ENCODE assay signal across 1 cellular context in the genomic region with DNA sequence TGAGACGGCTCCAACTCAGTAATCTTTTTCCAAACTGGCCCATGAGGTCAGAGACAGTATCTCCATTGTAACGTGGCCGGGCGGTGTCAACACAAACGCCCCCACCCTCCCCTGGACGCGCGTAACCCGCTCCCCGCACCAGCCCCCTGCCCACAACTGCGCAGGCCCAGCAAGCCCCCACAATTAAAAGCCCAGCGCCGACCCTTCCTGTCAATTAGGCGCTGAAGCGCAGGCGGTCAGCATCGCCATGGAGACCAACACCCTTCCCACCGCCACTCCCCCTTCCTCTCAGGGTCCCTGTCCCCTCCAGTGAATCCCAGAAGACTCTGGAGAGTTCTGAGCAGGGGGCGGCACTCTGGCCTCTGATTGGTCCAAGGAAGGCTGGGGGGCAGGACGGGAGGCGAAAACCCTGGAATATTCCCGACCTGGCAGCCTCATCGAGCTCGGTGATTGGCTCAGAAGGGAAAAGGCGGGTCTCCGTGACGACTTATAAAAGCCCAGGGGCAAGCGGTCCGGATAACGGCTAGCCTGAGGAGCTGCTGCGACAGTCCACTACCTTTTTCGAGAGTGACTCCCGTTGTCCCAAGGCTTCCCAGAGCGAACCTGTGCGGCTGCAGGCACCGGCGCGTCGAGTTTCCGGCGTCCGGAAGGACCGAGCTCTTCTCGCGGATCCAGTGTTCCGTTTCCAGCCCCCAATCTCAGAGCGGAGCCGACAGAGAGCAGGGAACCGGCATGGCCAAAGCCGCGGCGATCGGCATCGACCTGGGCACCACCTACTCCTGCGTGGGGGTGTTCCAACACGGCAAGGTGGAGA.
A peak's percentile ranks its signal among the peaks of the same experiment; 100 is the strongest.
TF ChIP-seq lines count a peak whose summit lies in the region.

A gene (plus strand): TSS at position 519 of the 814 bp plus-strand sequence. CDS start 214 bp downstream, at position 733.
A gene (minus strand): TSS at position 259 of the 814 bp plus-strand sequence. CDS start 3,311 bp downstream, outside the sequence.

TF ChIP-seq in K562, 482 proteins besides CTCF, POLR2A, EP300 and RAD21 (continued from another document and continues in another):
- TF ChIP-seq, protein P1, sequence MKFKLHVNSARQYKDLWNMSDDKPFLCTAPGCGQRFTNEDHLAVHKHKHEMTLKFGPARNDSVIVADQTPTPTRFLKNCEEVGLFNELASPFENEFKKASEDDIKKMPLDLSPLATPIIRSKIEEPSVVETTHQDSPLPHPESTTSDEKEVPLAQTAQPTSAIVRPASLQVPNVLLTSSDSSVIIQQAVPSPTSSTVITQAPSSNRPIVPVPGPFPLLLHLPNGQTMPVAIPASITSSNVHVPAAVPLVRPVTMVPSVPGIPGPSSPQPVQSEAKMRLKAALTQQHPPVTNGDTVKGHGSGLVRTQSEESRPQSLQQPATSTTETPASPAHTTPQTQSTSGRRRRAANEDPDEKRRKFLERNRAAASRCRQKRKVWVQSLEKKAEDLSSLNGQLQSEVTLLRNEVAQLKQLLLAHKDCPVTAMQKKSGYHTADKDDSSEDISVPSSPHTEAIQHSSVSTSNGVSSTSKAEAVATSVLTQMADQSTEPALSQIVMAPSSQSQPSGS (CRISPR knock-in tag; IDR thresholded peaks at IDR 0.05) = no peak
- no peak; the same call in 1 of the 2 replicates for TF ChIP-seq ZFP30 (CRISPR knock-in tag; IDR thresholded peaks at IDR 0.05; ENCODE audit: borderline replicate concordance)
- TF ChIP-seq, protein P2, sequence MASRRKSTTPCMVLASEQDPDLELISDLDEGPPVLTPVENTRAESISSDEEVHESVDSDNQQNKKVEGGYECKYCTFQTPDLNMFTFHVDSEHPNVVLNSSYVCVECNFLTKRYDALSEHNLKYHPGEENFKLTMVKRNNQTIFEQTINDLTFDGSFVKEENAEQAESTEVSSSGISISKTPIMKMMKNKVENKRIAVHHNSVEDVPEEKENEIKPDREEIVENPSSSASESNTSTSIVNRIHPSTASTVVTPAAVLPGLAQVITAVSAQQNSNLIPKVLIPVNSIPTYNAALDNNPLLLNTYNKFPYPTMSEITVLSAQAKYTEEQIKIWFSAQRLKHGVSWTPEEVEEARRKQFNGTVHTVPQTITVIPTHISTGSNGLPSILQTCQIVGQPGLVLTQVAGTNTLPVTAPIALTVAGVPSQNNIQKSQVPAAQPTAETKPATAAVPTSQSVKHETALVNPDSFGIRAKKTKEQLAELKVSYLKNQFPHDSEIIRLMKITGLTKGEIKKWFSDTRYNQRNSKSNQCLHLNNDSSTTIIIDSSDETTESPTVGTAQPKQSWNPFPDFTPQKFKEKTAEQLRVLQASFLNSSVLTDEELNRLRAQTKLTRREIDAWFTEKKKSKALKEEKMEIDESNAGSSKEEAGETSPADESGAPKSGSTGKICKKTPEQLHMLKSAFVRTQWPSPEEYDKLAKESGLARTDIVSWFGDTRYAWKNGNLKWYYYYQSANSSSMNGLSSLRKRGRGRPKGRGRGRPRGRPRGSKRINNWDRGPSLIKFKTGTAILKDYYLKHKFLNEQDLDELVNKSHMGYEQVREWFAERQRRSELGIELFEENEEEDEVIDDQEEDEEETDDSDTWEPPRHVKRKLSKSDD (conservative IDR thresholded peaks at IDR 0.05; ENCODE audit: low read length) = 0 out of 2 replicates have a peak, but pooled peaks have one; percentile 63
- no peak for TF ChIP-seq ESRRB (CRISPR knock-in tag; IDR thresholded peaks at IDR 0.05; ENCODE audit: borderline replicate concordance)
- TF ChIP-seq, protein P3, sequence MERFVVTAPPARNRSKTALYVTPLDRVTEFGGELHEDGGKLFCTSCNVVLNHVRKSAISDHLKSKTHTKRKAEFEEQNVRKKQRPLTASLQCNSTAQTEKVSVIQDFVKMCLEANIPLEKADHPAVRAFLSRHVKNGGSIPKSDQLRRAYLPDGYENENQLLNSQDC (CRISPR knock-in tag; IDR thresholded peaks at IDR 0.05) = peak; percentile 97
- peak; percentile 100 for TF ChIP-seq POLR2B (IDR thresholded peaks at IDR 0.05; ENCODE audit: low read depth, partially characterized antibody)
- TF ChIP-seq COPS2 (conservative IDR thresholded peaks at IDR 0.05) = no peak
- no peak for TF ChIP-seq HNRNPK (IDR thresholded peaks at IDR 0.05; ENCODE audit: low read depth, low read length, poor library complexity, severe bottlenecking)
- TF ChIP-seq, protein P4, sequence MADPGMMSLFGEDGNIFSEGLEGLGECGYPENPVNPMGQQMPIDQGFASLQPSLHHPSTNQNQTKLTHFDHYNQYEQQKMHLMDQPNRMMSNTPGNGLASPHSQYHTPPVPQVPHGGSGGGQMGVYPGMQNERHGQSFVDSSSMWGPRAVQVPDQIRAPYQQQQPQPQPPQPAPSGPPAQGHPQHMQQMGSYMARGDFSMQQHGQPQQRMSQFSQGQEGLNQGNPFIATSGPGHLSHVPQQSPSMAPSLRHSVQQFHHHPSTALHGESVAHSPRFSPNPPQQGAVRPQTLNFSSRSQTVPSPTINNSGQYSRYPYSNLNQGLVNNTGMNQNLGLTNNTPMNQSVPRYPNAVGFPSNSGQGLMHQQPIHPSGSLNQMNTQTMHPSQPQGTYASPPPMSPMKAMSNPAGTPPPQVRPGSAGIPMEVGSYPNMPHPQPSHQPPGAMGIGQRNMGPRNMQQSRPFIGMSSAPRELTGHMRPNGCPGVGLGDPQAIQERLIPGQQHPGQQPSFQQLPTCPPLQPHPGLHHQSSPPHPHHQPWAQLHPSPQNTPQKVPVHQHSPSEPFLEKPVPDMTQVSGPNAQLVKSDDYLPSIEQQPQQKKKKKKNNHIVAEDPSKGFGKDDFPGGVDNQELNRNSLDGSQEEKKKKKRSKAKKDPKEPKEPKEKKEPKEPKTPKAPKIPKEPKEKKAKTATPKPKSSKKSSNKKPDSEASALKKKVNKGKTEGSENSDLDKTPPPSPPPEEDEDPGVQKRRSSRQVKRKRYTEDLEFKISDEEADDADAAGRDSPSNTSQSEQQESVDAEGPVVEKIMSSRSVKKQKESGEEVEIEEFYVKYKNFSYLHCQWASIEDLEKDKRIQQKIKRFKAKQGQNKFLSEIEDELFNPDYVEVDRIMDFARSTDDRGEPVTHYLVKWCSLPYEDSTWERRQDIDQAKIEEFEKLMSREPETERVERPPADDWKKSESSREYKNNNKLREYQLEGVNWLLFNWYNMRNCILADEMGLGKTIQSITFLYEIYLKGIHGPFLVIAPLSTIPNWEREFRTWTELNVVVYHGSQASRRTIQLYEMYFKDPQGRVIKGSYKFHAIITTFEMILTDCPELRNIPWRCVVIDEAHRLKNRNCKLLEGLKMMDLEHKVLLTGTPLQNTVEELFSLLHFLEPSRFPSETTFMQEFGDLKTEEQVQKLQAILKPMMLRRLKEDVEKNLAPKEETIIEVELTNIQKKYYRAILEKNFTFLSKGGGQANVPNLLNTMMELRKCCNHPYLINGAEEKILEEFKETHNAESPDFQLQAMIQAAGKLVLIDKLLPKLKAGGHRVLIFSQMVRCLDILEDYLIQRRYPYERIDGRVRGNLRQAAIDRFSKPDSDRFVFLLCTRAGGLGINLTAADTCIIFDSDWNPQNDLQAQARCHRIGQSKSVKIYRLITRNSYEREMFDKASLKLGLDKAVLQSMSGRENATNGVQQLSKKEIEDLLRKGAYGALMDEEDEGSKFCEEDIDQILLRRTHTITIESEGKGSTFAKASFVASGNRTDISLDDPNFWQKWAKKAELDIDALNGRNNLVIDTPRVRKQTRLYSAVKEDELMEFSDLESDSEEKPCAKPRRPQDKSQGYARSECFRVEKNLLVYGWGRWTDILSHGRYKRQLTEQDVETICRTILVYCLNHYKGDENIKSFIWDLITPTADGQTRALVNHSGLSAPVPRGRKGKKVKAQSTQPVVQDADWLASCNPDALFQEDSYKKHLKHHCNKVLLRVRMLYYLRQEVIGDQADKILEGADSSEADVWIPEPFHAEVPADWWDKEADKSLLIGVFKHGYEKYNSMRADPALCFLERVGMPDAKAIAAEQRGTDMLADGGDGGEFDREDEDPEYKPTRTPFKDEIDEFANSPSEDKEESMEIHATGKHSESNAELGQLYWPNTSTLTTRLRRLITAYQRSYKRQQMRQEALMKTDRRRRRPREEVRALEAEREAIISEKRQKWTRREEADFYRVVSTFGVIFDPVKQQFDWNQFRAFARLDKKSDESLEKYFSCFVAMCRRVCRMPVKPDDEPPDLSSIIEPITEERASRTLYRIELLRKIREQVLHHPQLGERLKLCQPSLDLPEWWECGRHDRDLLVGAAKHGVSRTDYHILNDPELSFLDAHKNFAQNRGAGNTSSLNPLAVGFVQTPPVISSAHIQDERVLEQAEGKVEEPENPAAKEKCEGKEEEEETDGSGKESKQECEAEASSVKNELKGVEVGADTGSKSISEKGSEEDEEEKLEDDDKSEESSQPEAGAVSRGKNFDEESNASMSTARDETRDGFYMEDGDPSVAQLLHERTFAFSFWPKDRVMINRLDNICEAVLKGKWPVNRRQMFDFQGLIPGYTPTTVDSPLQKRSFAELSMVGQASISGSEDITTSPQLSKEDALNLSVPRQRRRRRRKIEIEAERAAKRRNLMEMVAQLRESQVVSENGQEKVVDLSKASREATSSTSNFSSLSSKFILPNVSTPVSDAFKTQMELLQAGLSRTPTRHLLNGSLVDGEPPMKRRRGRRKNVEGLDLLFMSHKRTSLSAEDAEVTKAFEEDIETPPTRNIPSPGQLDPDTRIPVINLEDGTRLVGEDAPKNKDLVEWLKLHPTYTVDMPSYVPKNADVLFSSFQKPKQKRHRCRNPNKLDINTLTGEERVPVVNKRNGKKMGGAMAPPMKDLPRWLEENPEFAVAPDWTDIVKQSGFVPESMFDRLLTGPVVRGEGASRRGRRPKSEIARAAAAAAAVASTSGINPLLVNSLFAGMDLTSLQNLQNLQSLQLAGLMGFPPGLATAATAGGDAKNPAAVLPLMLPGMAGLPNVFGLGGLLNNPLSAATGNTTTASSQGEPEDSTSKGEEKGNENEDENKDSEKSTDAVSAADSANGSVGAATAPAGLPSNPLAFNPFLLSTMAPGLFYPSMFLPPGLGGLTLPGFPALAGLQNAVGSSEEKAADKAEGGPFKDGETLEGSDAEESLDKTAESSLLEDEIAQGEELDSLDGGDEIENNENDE (IDR thresholded peaks at IDR 0.05; ENCODE audit: low read depth, low read length) = peak; percentile 54
- TF ChIP-seq ZNF12 (CRISPR knock-in tag; IDR thresholded peaks at IDR 0.05) = no peak
- no peak for TF ChIP-seq PRMT5 (CRISPR knock-in tag; IDR thresholded peaks at IDR 0.05)
- TF ChIP-seq MCM7 (IDR thresholded peaks at IDR 0.05) = no peak; a peak in 1 of 4 replicates
- TF ChIP-seq MEF2D (tag; conservative IDR thresholded peaks at IDR 0.05; ENCODE audit: low read depth) = 0 out of 2 replicates have a peak, but pooled peaks have one; percentile 28
- TF ChIP-seq ZNF436 (CRISPR knock-in tag; IDR thresholded peaks at IDR 0.05) = peak; percentile 70
- no peak for TF ChIP-seq NFE2L1 (tag; IDR thresholded peaks at IDR 0.05; ENCODE audit: borderline replicate concordance, low read depth)
- TF ChIP-seq SETDB1 (IDR thresholded peaks at IDR 0.05; ENCODE audit: low read length) = no peak
- no peak for TF ChIP-seq NUFIP1 (IDR thresholded peaks at IDR 0.05; ENCODE audit: partially characterized antibody)
- TF ChIP-seq KDM4B (IDR thresholded peaks at IDR 0.05; ENCODE audit: borderline replicate concordance in 2 of 2, low read depth in 1 of 2) = no peak
- TF ChIP-seq ZNF561 (CRISPR knock-in tag; conservative IDR thresholded peaks at IDR 0.05) = no peak
- peak; percentile 87 for TF ChIP-seq RBM22 (IDR thresholded peaks at IDR 0.05; ENCODE audit: low read depth, low read length, poor library complexity, severe bottlenecking)
- TF ChIP-seq, protein P5, sequence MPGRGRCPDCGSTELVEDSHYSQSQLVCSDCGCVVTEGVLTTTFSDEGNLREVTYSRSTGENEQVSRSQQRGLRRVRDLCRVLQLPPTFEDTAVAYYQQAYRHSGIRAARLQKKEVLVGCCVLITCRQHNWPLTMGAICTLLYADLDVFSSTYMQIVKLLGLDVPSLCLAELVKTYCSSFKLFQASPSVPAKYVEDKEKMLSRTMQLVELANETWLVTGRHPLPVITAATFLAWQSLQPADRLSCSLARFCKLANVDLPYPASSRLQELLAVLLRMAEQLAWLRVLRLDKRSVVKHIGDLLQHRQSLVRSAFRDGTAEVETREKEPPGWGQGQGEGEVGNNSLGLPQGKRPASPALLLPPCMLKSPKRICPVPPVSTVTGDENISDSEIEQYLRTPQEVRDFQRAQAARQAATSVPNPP (IDR thresholded peaks at IDR 0.05; ENCODE audit: borderline replicate concordance, insufficient read depth, insufficient read length) = no peak
- TF ChIP-seq ZNF217 (CRISPR knock-in tag; IDR thresholded peaks at IDR 0.05) = no peak
- TF ChIP-seq TCF7L2 (IDR thresholded peaks at IDR 0.05; ENCODE audit: low read depth, low read length) = no peak
- TF ChIP-seq, protein P6, sequence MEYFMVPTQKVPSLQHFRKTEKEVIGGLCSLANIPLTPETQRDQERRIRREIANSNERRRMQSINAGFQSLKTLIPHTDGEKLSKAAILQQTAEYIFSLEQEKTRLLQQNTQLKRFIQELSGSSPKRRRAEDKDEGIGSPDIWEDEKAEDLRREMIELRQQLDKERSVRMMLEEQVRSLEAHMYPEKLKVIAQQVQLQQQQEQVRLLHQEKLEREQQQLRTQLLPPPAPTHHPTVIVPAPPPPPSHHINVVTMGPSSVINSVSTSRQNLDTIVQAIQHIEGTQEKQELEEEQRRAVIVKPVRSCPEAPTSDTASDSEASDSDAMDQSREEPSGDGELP (CRISPR knock-in tag; IDR thresholded peaks at IDR 0.05; ENCODE audit: borderline replicate concordance) = peak; percentile 83
- TF ChIP-seq, protein P7, sequence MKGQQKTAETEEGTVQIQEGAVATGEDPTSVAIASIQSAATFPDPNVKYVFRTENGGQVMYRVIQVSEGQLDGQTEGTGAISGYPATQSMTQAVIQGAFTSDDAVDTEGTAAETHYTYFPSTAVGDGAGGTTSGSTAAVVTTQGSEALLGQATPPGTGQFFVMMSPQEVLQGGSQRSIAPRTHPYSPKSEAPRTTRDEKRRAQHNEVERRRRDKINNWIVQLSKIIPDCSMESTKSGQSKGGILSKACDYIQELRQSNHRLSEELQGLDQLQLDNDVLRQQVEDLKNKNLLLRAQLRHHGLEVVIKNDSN (CRISPR knock-in tag; IDR thresholded peaks at IDR 0.05) = no peak; the same call in 1 of the 2 replicates
- no peak for TF ChIP-seq ZNF184 (CRISPR knock-in tag; IDR thresholded peaks at IDR 0.05)
- TF ChIP-seq ASH1L (IDR thresholded peaks at IDR 0.05; ENCODE audit: borderline replicate concordance, low read depth, partially characterized antibody) = peak; percentile 43
- TF ChIP-seq, protein P8, sequence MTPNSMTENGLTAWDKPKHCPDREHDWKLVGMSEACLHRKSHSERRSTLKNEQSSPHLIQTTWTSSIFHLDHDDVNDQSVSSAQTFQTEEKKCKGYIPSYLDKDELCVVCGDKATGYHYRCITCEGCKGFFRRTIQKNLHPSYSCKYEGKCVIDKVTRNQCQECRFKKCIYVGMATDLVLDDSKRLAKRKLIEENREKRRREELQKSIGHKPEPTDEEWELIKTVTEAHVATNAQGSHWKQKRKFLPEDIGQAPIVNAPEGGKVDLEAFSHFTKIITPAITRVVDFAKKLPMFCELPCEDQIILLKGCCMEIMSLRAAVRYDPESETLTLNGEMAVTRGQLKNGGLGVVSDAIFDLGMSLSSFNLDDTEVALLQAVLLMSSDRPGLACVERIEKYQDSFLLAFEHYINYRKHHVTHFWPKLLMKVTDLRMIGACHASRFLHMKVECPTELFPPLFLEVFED (CRISPR knock-in tag; conservative IDR thresholded peaks at IDR 0.05) = peak; percentile 96
- TF ChIP-seq ZNF778 (CRISPR knock-in tag; IDR thresholded peaks at IDR 0.05) = no peak
- TF ChIP-seq, protein P9, sequence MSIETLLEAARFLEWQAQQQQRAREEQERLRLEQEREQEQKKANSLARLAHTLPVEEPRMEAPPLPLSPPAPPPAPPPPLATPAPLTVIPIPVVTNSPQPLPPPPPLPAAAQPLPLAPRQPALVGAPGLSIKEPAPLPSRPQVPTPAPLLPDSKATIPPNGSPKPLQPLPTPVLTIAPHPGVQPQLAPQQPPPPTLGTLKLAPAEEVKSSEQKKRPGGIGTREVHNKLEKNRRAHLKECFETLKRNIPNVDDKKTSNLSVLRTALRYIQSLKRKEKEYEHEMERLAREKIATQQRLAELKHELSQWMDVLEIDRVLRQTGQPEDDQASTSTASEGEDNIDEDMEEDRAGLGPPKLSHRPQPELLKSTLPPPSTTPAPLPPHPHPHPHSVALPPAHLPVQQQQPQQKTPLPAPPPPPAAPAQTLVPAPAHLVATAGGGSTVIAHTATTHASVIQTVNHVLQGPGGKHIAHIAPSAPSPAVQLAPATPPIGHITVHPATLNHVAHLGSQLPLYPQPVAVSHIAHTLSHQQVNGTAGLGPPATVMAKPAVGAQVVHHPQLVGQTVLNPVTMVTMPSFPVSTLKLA (conservative IDR thresholded peaks at IDR 0.05) = no peak
